In the genomic region with DNA sequence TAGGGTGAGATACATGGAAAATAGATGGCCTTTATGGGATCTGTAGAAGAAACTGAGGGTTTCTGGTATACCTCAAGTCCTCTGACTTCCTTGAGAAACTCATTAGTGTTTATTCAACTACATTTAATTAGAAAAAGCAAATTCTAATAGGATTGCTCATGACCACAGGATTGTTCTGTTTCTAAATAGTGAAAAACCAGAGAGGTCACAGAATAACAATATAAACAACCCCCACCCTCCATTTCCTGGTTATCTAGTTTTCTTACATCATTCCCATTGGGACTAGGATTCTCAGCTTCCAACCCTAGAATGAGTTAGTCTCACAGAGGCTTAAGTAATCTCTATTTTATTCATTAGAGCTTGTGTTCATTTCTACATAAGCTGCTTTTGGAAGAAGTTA, we compare ENCODE assay signal across 11 cellular contexts. TPM values are rescaled to one million over a fixed set of nuclear protein-coding genes. Genes with fewer than 3 reads are reported as not detected.
DNase-seq lines count a peak whose midpoint lies in the region; ATAC-seq and TF ChIP-seq lines count a peak whose summit lies in the region.
"Had no signal": no experiment of that assay in that cellular context is flagged by ENCODE, and none has a peak within 500 bp of the region (broad histone marks: within the 10 kb centered on the region; RNA-seq: fewer than 3 reads in every experiment).

No MANE protein-coding gene starts in this region.

- H3K27me3 ChIP-seq in gastroesophageal sphincter = no peaks in the 10 kb centered on the region
- H3K27me3 ChIP-seq in testis = no peaks in the 10 kb centered on the region

- no peak for TF ChIP-seq POLR2A in gastroesophageal sphincter (IDR thresholded peaks at IDR 0.05)
- TF ChIP-seq POLR2A in testis (IDR thresholded peaks at IDR 0.05) = no peak

- intact Hi-C loops in testis (cut with DNase I; ENCODE audit: low total_unique reads) = no loop called here

- H3K36me3 Mint-ChIP-seq in activated naive CD4-positive, alpha-beta T cell treated with anti-CD3 and anti-CD28 coated beads, Interleukin-2, amount 50 U/mL, for 72 hours = peaks cover 18 to 36% of the 10 kb centered on the region in 2 donors

- peak overlapping the region; percentile 2 to 73 for H3K27ac Mint-ChIP-seq in activated naive CD4-positive, alpha-beta T cell treated with anti-CD3 and anti-CD28 coated beads, Interleukin-2, amount 50 U/mL, for 72 hours

- H3K27ac ChIP-seq in gastroesophageal sphincter (no peak overlapping the region), testis (no peak overlapping the region)

- TF ChIP-seq CTCF in astrocyte of the spinal cord (IDR thresholded peaks at IDR 0.05; ENCODE audit: low read depth, low read length) (no peak), gastroesophageal sphincter (IDR thresholded peaks at IDR 0.05) (no peak), testis (IDR thresholded peaks at IDR 0.05) (no peak)

- no peak overlapping the region for H3K4me3 ChIP-seq in astrocyte of the spinal cord (ENCODE audit: low read depth, low read length)
- no peak overlapping the region for H3K4me3 ChIP-seq in gastroesophageal sphincter
- no peak overlapping the region for H3K4me3 ChIP-seq in testis

- H3K4me1 ChIP-seq in gastroesophageal sphincter = peaks cover 0 to 7% (median 0%) of the 10 kb centered on the region in 3 donors
- no peaks in the 10 kb centered on the region for H3K4me1 ChIP-seq in testis

- no peaks in the 10 kb centered on the region for H3K9me3 Mint-ChIP-seq in activated naive CD4-positive, alpha-beta T cell treated with anti-CD3 and anti-CD28 coated beads, Interleukin-2, amount 50 U/mL, for 72 hours
- H3K9me3 Mint-ChIP-seq: activated naive CD4-positive, alpha-beta T cell treated with anti-CD3 and anti-CD28 coated beads, Interleukin-2, amount 50 U/mL, for 24 hours had no signal

- H3K9me3 ChIP-seq in gastroesophageal sphincter (no peaks in the 10 kb centered on the region), testis (no peaks in the 10 kb centered on the region)

- TF ChIP-seq EP300 in gastroesophageal sphincter (IDR thresholded peaks at IDR 0.05) = no peak

- ATAC-seq in activated naive CD4-positive, alpha-beta T cell treated with anti-CD3 and anti-CD28 coated beads, Interleukin-2, amount 50 U/mL, for 72 hours = no peak
- ATAC-seq in gastroesophageal sphincter = peak; percentile 43
- no peak for ATAC-seq in GM21723 (IDR thresholded peaks at IDR 0.05; ENCODE audit: unreplicated experiment)

- H3K36me3 ChIP-seq in gastroesophageal sphincter (peaks cover 14 to 100% of the 10 kb centered on the region in 2 donors), testis (ENCODE audit: low read depth, missing control alignments) (no peaks in the 10 kb centered on the region)

- in situ Hi-C loops in astrocyte of the spinal cord (cut with HindIII; ENCODE audit: low sequenced_read_pairs) = no loop called here

- no peak for DNase-seq in activated naive CD4-positive, alpha-beta T cell treated with anti-CD3 and anti-CD28 coated beads, Interleukin-2, amount 50 U/mL, for 72 hours (ENCODE audit: low spot score in 2 of 2)
- no peak for DNase-seq in activated naive CD4-positive, alpha-beta T cell treated with Interleukin-2 at 50 U/mL for 16 hours
- peak; percentile 77 for DNase-seq in astrocyte of the spinal cord (ENCODE audit: low read depth, low spot score)
- no peak for DNase-seq in COLO829 (ENCODE audit: low spot score)
- no peak for DNase-seq in activated CD8-positive, alpha-beta memory T cell treated with anti-CD3 and anti-CD28 coated beads for 24 hours
- no peak for DNase-seq in testis
- DNase-seq: midbrain, T-helper 9 cell had no signal

RNA-seq across cellular contexts. Expression of gene SF3B3, which starts 30.0 kb away (rescaled TPM):
- total RNA-seq in activated naive CD4-positive, alpha-beta T cell treated with anti-CD3 and anti-CD28 coated beads, Interleukin-2, amount 50 U/mL, for 72 hours = 100 to 1,000 TPM; 308 to 543 TPM
- total RNA-seq in gastroesophageal sphincter = 100 to 1,000 TPM in 1 of 4 donors, 10 to 100 TPM in 3; 73.3 to 115 (median 92.8) TPM
- 100 to 1,000 TPM; 143 to 181 TPM for total RNA-seq in testis
- polyA plus RNA-seq in testis (ENCODE audit: insufficient read depth, low read depth, low replicate concordance) = 134 TPM

RNA-seq across cellular contexts. Expression of gene COG4, which starts 30.3 kb away (rescaled TPM):
- total RNA-seq in activated naive CD4-positive, alpha-beta T cell treated with anti-CD3 and anti-CD28 coated beads, Interleukin-2, amount 50 U/mL, for 72 hours = 10 to 100 TPM; 37.5 to 41.2 TPM
- total RNA-seq in gastroesophageal sphincter (10 to 100 TPM; 32.3 to 37.4 (median 35.0) TPM), testis (10 to 100 TPM; 85.2 to 85.9 TPM)
- 65.9 TPM for polyA plus RNA-seq in testis (ENCODE audit: insufficient read depth, low read depth, low replicate concordance)
